In the genomic region with DNA sequence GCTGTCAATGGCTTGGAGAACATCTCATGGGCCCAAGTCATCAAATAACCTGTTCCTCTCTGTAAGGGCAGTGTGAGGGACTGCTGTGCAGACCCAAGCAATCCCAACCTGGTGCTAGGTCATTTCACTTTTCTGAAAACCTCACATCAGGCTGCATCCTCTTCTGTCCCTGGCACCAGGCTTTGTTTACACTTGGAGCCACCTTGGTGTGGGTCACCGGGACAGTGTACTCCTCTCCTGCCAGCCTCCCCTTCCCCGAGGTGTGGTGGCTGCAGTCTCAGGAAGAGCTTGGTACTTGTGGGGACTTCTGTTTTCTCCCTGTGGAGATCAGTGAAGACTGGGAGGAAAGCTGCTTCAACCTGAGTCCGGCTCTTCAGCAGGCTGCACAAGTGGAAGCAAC, we compare ENCODE assay signal across 11 cellular contexts. TPM values are rescaled to one million over a fixed set of nuclear protein-coding genes. Genes with fewer than 3 reads are reported as not detected.
A peak's percentile ranks its signal among the peaks of the same experiment; 100 is the strongest.
DNase-seq lines count a peak whose midpoint lies in the region; ATAC-seq, FAIRE-seq and TF ChIP-seq lines count a peak whose summit lies in the region.
"Had no signal": no experiment of that assay in that cellular context is flagged by ENCODE, and none has a peak within 500 bp of the region (broad histone marks: within the 10 kb centered on the region; RNA-seq: fewer than 3 reads in every experiment).

No MANE protein-coding gene starts in this region.

- FAIRE-seq in HTR-8/SVneo (lab: Jason Lieb, UNC): no peak
- FAIRE-seq in D721Med (lab: Jason Lieb, UNC): no peak

- WGBS in spleen, 5 donors: 77 to 92% (median 88%) methylated on average over 3 of the region's 3 CpGs

- no peaks in the 10 kb centered on the region for H3K9me3 ChIP-seq in CD4-positive, alpha-beta T cell (ENCODE audit: control insufficient read depth, low read length)
- H3K9me3 ChIP-seq in HEK293 (ENCODE audit: control insufficient read depth, insufficient read depth, low read depth, low read length) (no peaks in the 10 kb centered on the region), spleen (no peaks in the 10 kb centered on the region)

- H3K4me1 Mint-ChIP-seq in CD4-positive, alpha-beta T cell (ENCODE audit: low read depth): peaks cover 50% of the 10 kb centered on the region
- peaks cover 33% of the 10 kb centered on the region for H3K4me1 Mint-ChIP-seq in chondrocyte (ENCODE audit: low read depth)
- peaks cover 34% of the 10 kb centered on the region for H3K4me1 Mint-ChIP-seq in nephron

- POLR2A ChIA-PET in CD4-positive, alpha-beta T cell (lab: Charles Lee): interaction anchor here (0.9 to 3.5 kb wide), 3 partner anchors 8 to 178 kb away, joined by 3 to 25 read pairs (median 3); no protein-coding TSS in a partner anchor
- POLR2A ChIA-PET in HEK293 (lab: Yijun Ruan, JAX): interaction anchor here (0.5 to 3.6 kb wide), 4 partner anchors 11 to 34 kb away, joined by 3 to 16 read pairs (median 9); a partner anchor contains a TSS

- H3K9me3 Mint-ChIP-seq in CD4-positive, alpha-beta T cell: no peaks in the 10 kb centered on the region
- H3K9me3 Mint-ChIP-seq in chondrocyte (ENCODE audit: low read depth): no peaks in the 10 kb centered on the region
- no peaks in the 10 kb centered on the region for H3K9me3 Mint-ChIP-seq in nephron

- H3K27ac ChIP-seq in CD4-positive, alpha-beta T cell (ENCODE audit: low read depth, low read length): no peak overlapping the region
- no peak overlapping the region for H3K27ac ChIP-seq in HEK293 (ENCODE audit: extremely low read depth, low read depth, low read length)
- peak overlapping the region in 3 of 8 donors; percentile 5 to 58 (median 13) for H3K27ac ChIP-seq in spleen

- ATAC-seq in CD4-positive, alpha-beta T cell (ENCODE audit: poor library complexity): no peak

- H3K36me3 Mint-ChIP-seq in CD4-positive, alpha-beta T cell (ENCODE audit: low read depth): peaks cover 97% of the 10 kb centered on the region
- H3K36me3 Mint-ChIP-seq in chondrocyte (ENCODE audit: low read depth) (peaks cover 48% of the 10 kb centered on the region), nephron (ENCODE audit: low read depth) (peaks cover 55% of the 10 kb centered on the region)

- H3K4me3 ChIP-seq in HEK293 (ENCODE audit: low read depth, low read length) (no peak overlapping the region), spleen (no peak overlapping the region)

- no peak overlapping the region for H3K4me3 Mint-ChIP-seq in CD4-positive, alpha-beta T cell
- H3K4me3 Mint-ChIP-seq in chondrocyte (ENCODE audit: unreplicated experiment) (no peak overlapping the region), nephron (no peak overlapping the region)

- intact Hi-C loops in CD4-positive, alpha-beta T cell (cut with DNase I, micrococcal nuclease): no loop called here
- intact Hi-C loops in spleen (cut with DNase I; ENCODE audit: low total_unique reads): no loop called here

- TF ChIP-seq POLR2A in spleen (IDR thresholded peaks at IDR 0.05): no peak

- DNase-seq in CD4-positive, alpha-beta T cell: no peak
- DNase-seq in chondrocyte (ENCODE audit: low spot score) (no peak), spleen (no peak), NCI-H748 (lab: John Stamatoyannopoulos, UW; ENCODE audit: unreplicated experiment) (no peak), HTR-8/SVneo (ENCODE audit: insufficient read length, low spot score) (no peak), D721Med (ENCODE audit: insufficient read length, low spot score) (no peak)
- DNase-seq: NCI-H146, NCI-H774, SIG-M5 had no signal

- CTCF ChIA-PET in CD4-positive, alpha-beta T cell (lab: Charles Lee): interaction anchor here (1.2 to 23.0 kb wide), 3 partner anchors 13 to 35 kb away, joined by 3 to 278 read pairs (median 6); a partner anchor contains a TSS
- CTCF ChIA-PET in HEK293 (lab: Yijun Ruan, JAX): interaction anchor here (0.8 to 8.6 kb wide), 2 partner anchors 31 to 36 kb away, joined by 4 to 65 read pairs; a partner anchor contains a TSS

- TF ChIP-seq CTCF in CD4-positive, alpha-beta T cell (IDR thresholded peaks at IDR 0.05): no peak
- no peak for TF ChIP-seq CTCF in HEK293 (tag by site-specific recombination; IDR thresholded peaks at IDR 0.05)
- TF ChIP-seq CTCF in chondrocyte (IDR thresholded peaks at IDR 0.05): no peak
- no peak for TF ChIP-seq CTCF in nephron (IDR thresholded peaks at IDR 0.05; ENCODE audit: unreplicated experiment in 3 of 3)
- TF ChIP-seq CTCF in spleen (IDR thresholded peaks at IDR 0.05 in 8 of 11, conservative IDR thresholded peaks at IDR 0.05 in 3 of 11): no peak
- TF ChIP-seq CTCF in D721Med (IDR thresholded peaks at IDR 0.05; ENCODE audit: insufficient read depth, missing control alignments): no peak

- H3K27ac Mint-ChIP-seq in CD4-positive, alpha-beta T cell: peak overlapping the region; percentile 43
- H3K27ac Mint-ChIP-seq in chondrocyte (ENCODE audit: unreplicated experiment) (peak overlapping the region; percentile 77), nephron (peak overlapping the region in 2 of 3 experiments; percentile 48 to 81)

- no peaks in the 10 kb centered on the region for H3K27me3 Mint-ChIP-seq in CD4-positive, alpha-beta T cell
- H3K27me3 Mint-ChIP-seq in chondrocyte (ENCODE audit: low read depth) (no peaks in the 10 kb centered on the region), nephron (ENCODE audit: low read depth) (peaks cover 3% of the 10 kb centered on the region)

- no peaks in the 10 kb centered on the region for H3K27me3 ChIP-seq in CD4-positive, alpha-beta T cell (ENCODE audit: control insufficient read depth, insufficient read depth, low read length)
- no peaks in the 10 kb centered on the region for H3K27me3 ChIP-seq in spleen (replicated peaks in 1 of 7)

- H3K36me3 ChIP-seq in HEK293 (ENCODE audit: control insufficient read depth in 2 of 2, insufficient read depth in 1 of 2, low read length in 2 of 2) (peaks cover 34 to 91% of the 10 kb centered on the region in 2 experiments), spleen (peaks cover 0 to 100% (median 95%) of the 10 kb centered on the region in 6 donors)

- H3K4me1 ChIP-seq in HEK293 (ENCODE audit: control insufficient read depth, insufficient read depth, low read length) (no peaks in the 10 kb centered on the region), spleen (peaks cover 0 to 50% (median 16%) of the 10 kb centered on the region in 6 donors)

TF ChIP-seq in HEK293, 187 proteins besides CTCF, POLR2A, EP300 and RAD21:
- TF ChIP-seq SP2 (tag by site-specific recombination; IDR thresholded peaks at IDR 0.05) (no peak), ZFHX2 (tag by site-specific recombination; conservative IDR thresholded peaks at IDR 0.05) (no peak), PRDM1 (tag by site-specific recombination; IDR thresholded peaks at IDR 0.05) (peak; percentile 20; the same call in 1 of the 2 replicates), ZNF660 (tag by site-specific recombination; IDR thresholded peaks at IDR 0.05) (no peak), ZNF391 (tag by site-specific recombination; IDR thresholded peaks at IDR 0.05; ENCODE audit: borderline replicate concordance, low read depth) (no peak)
- TF ChIP-seq, protein P1, sequence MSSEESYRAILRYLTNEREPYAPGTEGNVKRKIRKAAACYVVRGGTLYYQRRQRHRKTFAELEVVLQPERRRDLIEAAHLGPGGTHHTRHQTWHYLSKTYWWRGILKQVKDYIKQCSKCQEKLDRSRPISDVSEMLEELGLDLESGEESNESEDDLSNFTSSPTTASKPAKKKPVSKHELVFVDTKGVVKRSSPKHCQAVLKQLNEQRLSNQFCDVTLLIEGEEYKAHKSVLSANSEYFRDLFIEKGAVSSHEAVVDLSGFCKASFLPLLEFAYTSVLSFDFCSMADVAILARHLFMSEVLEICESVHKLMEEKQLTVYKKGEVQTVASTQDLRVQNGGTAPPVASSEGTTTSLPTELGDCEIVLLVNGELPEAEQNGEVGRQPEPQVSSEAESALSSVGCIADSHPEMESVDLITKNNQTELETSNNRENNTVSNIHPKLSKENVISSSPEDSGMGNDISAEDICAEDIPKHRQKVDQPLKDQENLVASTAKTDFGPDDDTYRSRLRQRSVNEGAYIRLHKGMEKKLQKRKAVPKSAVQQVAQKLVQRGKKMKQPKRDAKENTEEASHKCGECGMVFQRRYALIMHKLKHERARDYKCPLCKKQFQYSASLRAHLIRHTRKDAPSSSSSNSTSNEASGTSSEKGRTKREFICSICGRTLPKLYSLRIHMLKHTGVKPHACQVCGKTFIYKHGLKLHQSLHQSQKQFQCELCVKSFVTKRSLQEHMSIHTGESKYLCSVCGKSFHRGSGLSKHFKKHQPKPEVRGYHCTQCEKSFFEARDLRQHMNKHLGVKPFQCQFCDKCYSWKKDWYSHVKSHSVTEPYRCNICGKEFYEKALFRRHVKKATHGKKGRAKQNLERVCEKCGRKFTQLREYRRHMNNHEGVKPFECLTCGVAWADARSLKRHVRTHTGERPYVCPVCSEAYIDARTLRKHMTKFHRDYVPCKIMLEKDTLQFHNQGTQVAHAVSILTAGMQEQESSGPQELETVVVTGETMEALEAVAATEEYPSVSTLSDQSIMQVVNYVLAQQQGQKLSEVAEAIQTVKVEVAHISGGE (tag by site-specific recombination; conservative IDR thresholded peaks at IDR 0.05; ENCODE audit: low read depth): no peak

RNA-seq across cellular contexts. Expression of a gene that starts 12.4 kb away (rescaled TPM):
- 10 to 100 TPM; 29.0 to 32.1 TPM for total RNA-seq in CD4-positive, alpha-beta T cell
- total RNA-seq in chondrocyte: 9.5 to 12.7 TPM (median 11.8 TPM) in 3 replicates
- total RNA-seq in spleen: 10 to 100 TPM; 17.6 to 30.6 (median 26.6) TPM
- 10 to 100 TPM in 1 of 3 donors, 1 to 10 TPM in 2; 7.5 to 10.6 (median 8.5) TPM for polyA plus RNA-seq in spleen

RNA-seq across cellular contexts. Expression of a gene that starts 12.5 kb away (rescaled TPM):
- total RNA-seq in CD4-positive, alpha-beta T cell: 10 to 100 TPM; 46.3 to 51.0 TPM
- total RNA-seq in chondrocyte (25.1 to 41.8 TPM (median 26.7 TPM) in 3 replicates), spleen (10 to 100 TPM; 31.9 to 66.4 (median 42.8) TPM)
- 10 to 100 TPM; 25.0 to 48.2 (median 40.5) TPM for polyA plus RNA-seq in spleen

RNA-seq across cellular contexts. Expression of a gene that starts 34.0 kb away (rescaled TPM):
- total RNA-seq in CD4-positive, alpha-beta T cell: 100 to 1,000 TPM; 187 to 197 TPM
- 49.5 to 57.3 TPM (median 55.9 TPM) in 3 replicates for total RNA-seq in chondrocyte
- 10 to 100 TPM; 24.9 to 62.8 (median 50.7) TPM for total RNA-seq in spleen
- polyA plus RNA-seq in spleen: 10 to 100 TPM in 2 of 3 donors, 1 to 10 TPM in 1; 9.8 to 12.3 (median 11.6) TPM

RNA-seq across cellular contexts. Expression of a gene that starts 53.1 kb away (rescaled TPM):
- total RNA-seq in CD4-positive, alpha-beta T cell: 1 to 10 TPM; 4.3 to 4.7 TPM
- total RNA-seq in chondrocyte (24.5 to 29.6 TPM (median 28.0 TPM) in 3 replicates), spleen (10 to 100 TPM; 26.1 to 40.4 (median 35.7) TPM)
- polyA plus RNA-seq in spleen: 1 to 10 TPM; 6.3 to 8.5 (median 7.9) TPM
